22 cellular contexts compared by ENCODE assay signal in the genomic region with DNA sequence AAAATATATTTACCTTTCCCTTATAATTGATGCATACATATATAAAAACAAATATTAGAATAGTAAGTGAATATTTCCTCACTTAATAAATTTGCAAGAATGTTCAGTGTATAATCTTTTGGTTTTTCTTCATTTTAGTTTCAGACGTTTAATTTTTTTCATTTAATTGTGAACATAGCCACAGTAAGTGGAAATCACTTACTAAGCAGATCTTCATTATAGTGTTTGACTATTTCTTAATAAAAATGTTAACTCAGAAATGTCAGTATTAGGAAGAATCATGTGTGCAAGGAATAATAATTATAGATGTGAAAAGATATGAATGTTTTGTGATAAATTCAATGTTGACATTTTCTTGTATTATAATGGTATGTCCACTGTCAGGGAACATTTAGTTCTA.
"Had no signal": no experiment of that assay in that cellular context is flagged by ENCODE, and none has a peak within 500 bp of the region (broad histone marks: within the 10 kb centered on the region; RNA-seq: fewer than 3 reads in every experiment).

No MANE protein-coding gene starts in this region.

- H3K9me3 ChIP-seq: MG63 had no signal

- H3K27me3 ChIP-seq: MG63 had no signal

- H3K4me3 ChIP-seq: MG63 had no signal

- H3K36me3 ChIP-seq: MG63 had no signal

- FAIRE-seq: RCC 7860 had no signal

- H3K4me2 ChIP-seq: SK-N-SH had no signal

- ATAC-seq: T-cell had no signal

- DNase-seq: Karpas-422, KG1, MG63, NCI-H1092, NCI-H1105 treated with DMSO at 0.1 percent for 48 hours, NCI-H1417 treated with DMSO at 0.1 percent for 48 hours, NCI-H146, NCI-H1694 treated with DMSO at 0.1 percent for 48 hours, NCI-H1930, NCI-H2081, NCI-H2107, NCI-H2227 treated with DMSO at 0.1 percent for 48 hours, NCI-H446, NCI-H510A, NCI-H524 treated with DMSO at 0.1 percent for 48 hours, NCI-H774, RPMI8226, SHP77, SK-N-SH, SW 1271, T-cell had no signal

- H3K9ac ChIP-seq: SK-N-SH had no signal
